ENCODE assay signal across 2 cellular contexts in genomic region chr7:73530800-73531199, GRCh38.
A peak's percentile ranks its signal among the peaks of the same experiment; 100 is the strongest.
TF ChIP-seq lines count a peak whose summit lies in the region.

No MANE protein-coding gene starts in this region.

TF ChIP-seq in IMR-90, 13 proteins besides CTCF, POLR2A, EP300 and RAD21:
- TF ChIP-seq CEBPB (IDR thresholded peaks at IDR 0.05; ENCODE audit: low read depth, low read length) = peak; percentile 48; the same call in 1 of the 2 replicates
- TF ChIP-seq FOS (IDR thresholded peaks at IDR 0.05; ENCODE audit: low read depth, low read length) = no peak

TF ChIP-seq in K562, 482 proteins besides CTCF, POLR2A, EP300 and RAD21:
- TF ChIP-seq SPI1 (IDR thresholded peaks at IDR 0.05; ENCODE audit: borderline replicate concordance, low read depth, low read length) = no peak
- TF ChIP-seq NCOR1 (IDR thresholded peaks at IDR 0.05) = 0 out of 2 replicates have a peak, but pooled peaks have one; percentile 6
- peak in 1 of 3 experiments; percentile 82 for TF ChIP-seq YY1 (IDR thresholded peaks at IDR 0.05; ENCODE audit: borderline replicate concordance in 1 of 3, control insufficient read depth in 1 of 3, extremely low read depth in 1 of 3, insufficient read depth in 3 of 3, insufficient read length in 1 of 3, insufficient replicate concordance in 2 of 3, low read depth in 1 of 3, low read length in 2 of 3)
- TF ChIP-seq STAT5A (IDR thresholded peaks at IDR 0.05; ENCODE audit: borderline replicate concordance, low read length) = peak; percentile 25; the same call in 1 of the 2 replicates
- peak; percentile 47; the same call in 1 of the 2 replicates for TF ChIP-seq DPF2 (IDR thresholded peaks at IDR 0.05)
- TF ChIP-seq ZNF592 (IDR thresholded peaks at IDR 0.05) = 0 out of 2 replicates have a peak, but pooled peaks have one; percentile 26
- no peak for TF ChIP-seq ZNF507 (tag; conservative IDR thresholded peaks at IDR 0.05)
- peak; percentile 99 for TF ChIP-seq CEBPB (tag; IDR thresholded peaks at IDR 0.05)
- peak; percentile 58; the same call in 1 of the 2 replicates for TF ChIP-seq TAL1 (IDR thresholded peaks at IDR 0.05)
- TF ChIP-seq MTA1 (IDR thresholded peaks at IDR 0.05; ENCODE audit: borderline replicate concordance) = no peak
- TF ChIP-seq CBX8 (IDR thresholded peaks at IDR 0.05; ENCODE audit: borderline replicate concordance, extremely low read depth, low read depth, low read length, poor library complexity, severe bottlenecking) = no peak
- TF ChIP-seq ZNF449 (CRISPR knock-in tag; IDR thresholded peaks at IDR 0.05) = no peak
- TF ChIP-seq PHF8 (IDR thresholded peaks at IDR 0.05; ENCODE audit: borderline replicate concordance, low read length) = no peak
- TF ChIP-seq TRIM25 (IDR thresholded peaks at IDR 0.05; ENCODE audit: borderline replicate concordance) = no peak
- no peak for TF ChIP-seq TSC22D4 (tag; IDR thresholded peaks at IDR 0.05)
- peak; percentile 65 for TF ChIP-seq TEAD4 (IDR thresholded peaks at IDR 0.05; ENCODE audit: low read length)
- TF ChIP-seq TEAD4 (CRISPR knock-in tag; IDR thresholded peaks at IDR 0.05; ENCODE audit: borderline replicate concordance) = no peak
- no peak for TF ChIP-seq SMARCC2 (IDR thresholded peaks at IDR 0.05; ENCODE audit: low read depth)
- TF ChIP-seq IRF9 (tag; IDR thresholded peaks at IDR 0.05) = 0 out of 2 replicates have a peak, but pooled peaks have one; percentile 39
- TF ChIP-seq TRIM24 (IDR thresholded peaks at IDR 0.05) = peak in 1 of 2 experiments; percentile 23; a peak in 2 of 4 replicates
- TF ChIP-seq CEBPZ (IDR thresholded peaks at IDR 0.05; ENCODE audit: borderline replicate concordance, low read depth, low read length) = no peak
- TF ChIP-seq ATF3 (IDR thresholded peaks at IDR 0.05) = peak; percentile 52
- no peak for TF ChIP-seq ATF3 (CRISPR knock-in tag; conservative IDR thresholded peaks at IDR 0.05)
- peak; percentile 80 for TF ChIP-seq CBFA2T3 (IDR thresholded peaks at IDR 0.05)
- TF ChIP-seq ARHGAP35 (IDR thresholded peaks at IDR 0.05; ENCODE audit: partially characterized antibody) = no peak
- peak; percentile 60 for TF ChIP-seq CBFA2T2 (conservative IDR thresholded peaks at IDR 0.05)
- TF ChIP-seq TCF3 (CRISPR knock-in tag; IDR thresholded peaks at IDR 0.05) = peak; percentile 78
- TF ChIP-seq ZFP36 (IDR thresholded peaks at IDR 0.05; ENCODE audit: low read depth, low read length, partially characterized antibody) = peak; percentile 34
- 0 out of 2 replicates have a peak, but pooled peaks have one; percentile 24 for TF ChIP-seq SMARCE1 (IDR thresholded peaks at IDR 0.05)
- TF ChIP-seq POLR2AphosphoS5 (IDR thresholded peaks at IDR 0.05; ENCODE audit: control insufficient read depth, insufficient read depth, low read depth, low read length) = peak; percentile 63; the same call in 1 of the 2 replicates
- TF ChIP-seq NR1H2 (CRISPR knock-in tag; IDR thresholded peaks at IDR 0.05) = no peak
- TF ChIP-seq ZNF717 (CRISPR knock-in tag; IDR thresholded peaks at IDR 0.05) = no peak
- no peak for TF ChIP-seq MTF1 (CRISPR knock-in tag; IDR thresholded peaks at IDR 0.05; ENCODE audit: borderline replicate concordance)
- no peak for TF ChIP-seq ELF1 (tag; IDR thresholded peaks at IDR 0.05)
- peak; percentile 12; the same call in 1 of the 2 replicates for TF ChIP-seq VEZF1 (CRISPR knock-in tag; IDR thresholded peaks at IDR 0.05)
- peak; percentile 62 for TF ChIP-seq ARID1B (IDR thresholded peaks at IDR 0.05)
- peak; percentile 88 for TF ChIP-seq CEBPG (CRISPR knock-in tag; IDR thresholded peaks at IDR 0.05)
- TF ChIP-seq CEBPG (tag; conservative IDR thresholded peaks at IDR 0.05 in 1 of 2, IDR thresholded peaks at IDR 0.05 in 1 of 2) = peak; percentile 73 to 90
